1 cellular context compared by ENCODE assay signal in the genomic region with DNA sequence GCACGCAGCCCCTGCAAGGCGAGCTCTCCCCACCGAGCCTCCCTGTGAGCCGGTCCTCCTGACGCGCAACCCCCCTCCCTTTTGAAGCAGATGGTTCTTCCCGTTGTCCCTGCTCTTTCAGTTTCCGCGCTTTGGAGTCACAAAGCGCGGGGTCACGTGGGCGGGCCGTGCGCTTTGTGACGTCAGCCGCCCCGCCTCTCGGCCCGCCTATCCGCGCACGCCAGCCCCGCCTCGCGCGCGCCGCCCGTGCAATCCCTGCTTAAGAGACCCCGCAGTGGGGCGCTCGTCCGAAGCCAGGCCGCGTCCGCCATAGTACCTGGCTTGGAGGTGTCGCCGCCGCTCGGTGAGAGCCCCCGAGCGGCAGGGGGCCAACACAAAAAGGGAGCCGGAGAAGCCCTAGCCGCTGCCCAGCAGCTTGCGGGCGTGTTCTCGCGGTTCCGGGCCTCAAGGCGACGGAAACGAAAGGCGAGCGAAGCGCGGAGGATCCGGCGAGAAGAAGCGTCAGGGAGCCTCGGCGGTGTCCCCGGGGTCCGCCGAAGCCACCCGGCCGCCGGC.
A peak's percentile ranks its signal among the peaks of the same experiment; 100 is the strongest.
TF ChIP-seq lines count a peak whose summit lies in the region.

A gene with protein sequence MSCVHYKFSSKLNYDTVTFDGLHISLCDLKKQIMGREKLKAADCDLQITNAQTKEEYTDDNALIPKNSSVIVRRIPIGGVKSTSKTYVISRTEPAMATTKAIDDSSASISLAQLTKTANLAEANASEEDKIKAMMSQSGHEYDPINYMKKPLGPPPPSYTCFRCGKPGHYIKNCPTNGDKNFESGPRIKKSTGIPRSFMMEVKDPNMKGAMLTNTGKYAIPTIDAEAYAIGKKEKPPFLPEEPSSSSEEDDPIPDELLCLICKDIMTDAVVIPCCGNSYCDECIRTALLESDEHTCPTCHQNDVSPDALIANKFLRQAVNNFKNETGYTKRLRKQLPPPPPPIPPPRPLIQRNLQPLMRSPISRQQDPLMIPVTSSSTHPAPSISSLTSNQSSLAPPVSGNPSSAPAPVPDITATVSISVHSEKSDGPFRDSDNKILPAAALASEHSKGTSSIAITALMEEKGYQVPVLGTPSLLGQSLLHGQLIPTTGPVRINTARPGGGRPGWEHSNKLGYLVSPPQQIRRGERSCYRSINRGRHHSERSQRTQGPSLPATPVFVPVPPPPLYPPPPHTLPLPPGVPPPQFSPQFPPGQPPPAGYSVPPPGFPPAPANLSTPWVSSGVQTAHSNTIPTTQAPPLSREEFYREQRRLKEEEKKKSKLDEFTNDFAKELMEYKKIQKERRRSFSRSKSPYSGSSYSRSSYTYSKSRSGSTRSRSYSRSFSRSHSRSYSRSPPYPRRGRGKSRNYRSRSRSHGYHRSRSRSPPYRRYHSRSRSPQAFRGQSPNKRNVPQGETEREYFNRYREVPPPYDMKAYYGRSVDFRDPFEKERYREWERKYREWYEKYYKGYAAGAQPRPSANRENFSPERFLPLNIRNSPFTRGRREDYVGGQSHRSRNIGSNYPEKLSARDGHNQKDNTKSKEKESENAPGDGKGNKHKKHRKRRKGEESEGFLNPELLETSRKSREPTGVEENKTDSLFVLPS (N-terminal part only) (plus strand): TSS at position 272 of the 555 bp plus-strand sequence. CDS start 1,061 bp downstream, outside the sequence.

TF ChIP-seq in HepG2, 621 proteins besides CTCF, POLR2A, EP300 and RAD21 (continued from another document and continues in another):
- TF ChIP-seq, protein P1, sequence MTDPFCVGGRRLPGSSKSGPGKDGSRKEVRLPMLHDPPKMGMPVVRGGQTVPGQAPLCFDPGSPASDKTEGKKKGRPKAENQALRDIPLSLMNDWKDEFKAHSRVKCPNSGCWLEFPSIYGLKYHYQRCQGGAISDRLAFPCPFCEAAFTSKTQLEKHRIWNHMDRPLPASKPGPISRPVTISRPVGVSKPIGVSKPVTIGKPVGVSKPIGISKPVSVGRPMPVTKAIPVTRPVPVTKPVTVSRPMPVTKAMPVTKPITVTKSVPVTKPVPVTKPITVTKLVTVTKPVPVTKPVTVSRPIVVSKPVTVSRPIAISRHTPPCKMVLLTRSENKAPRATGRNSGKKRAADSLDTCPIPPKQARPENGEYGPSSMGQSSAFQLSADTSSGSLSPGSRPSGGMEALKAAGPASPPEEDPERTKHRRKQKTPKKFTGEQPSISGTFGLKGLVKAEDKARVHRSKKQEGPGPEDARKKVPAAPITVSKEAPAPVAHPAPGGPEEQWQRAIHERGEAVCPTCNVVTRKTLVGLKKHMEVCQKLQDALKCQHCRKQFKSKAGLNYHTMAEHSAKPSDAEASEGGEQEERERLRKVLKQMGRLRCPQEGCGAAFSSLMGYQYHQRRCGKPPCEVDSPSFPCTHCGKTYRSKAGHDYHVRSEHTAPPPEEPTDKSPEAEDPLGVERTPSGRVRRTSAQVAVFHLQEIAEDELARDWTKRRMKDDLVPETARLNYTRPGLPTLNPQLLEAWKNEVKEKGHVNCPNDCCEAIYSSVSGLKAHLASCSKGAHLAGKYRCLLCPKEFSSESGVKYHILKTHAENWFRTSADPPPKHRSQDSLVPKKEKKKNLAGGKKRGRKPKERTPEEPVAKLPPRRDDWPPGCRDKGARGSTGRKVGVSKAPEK (CRISPR knock-in tag; IDR thresholded peaks at IDR 0.05; ENCODE audit: borderline replicate concordance), result no peak
- peak; percentile 96 for TF ChIP-seq YY1 (IDR thresholded peaks at IDR 0.05; ENCODE audit: insufficient read depth, insufficient replicate concordance, low read depth, low read length)
- peak; percentile 53; the same call in 1 of the 2 replicates for TF ChIP-seq SOX13 (IDR thresholded peaks at IDR 0.05)
- TF ChIP-seq SOX13 (CRISPR knock-in tag; conservative IDR thresholded peaks at IDR 0.05 in 1 of 2, IDR thresholded peaks at IDR 0.05 in 1 of 2), result peak in 1 of 2 experiments; percentile 78; a peak in 1 of 4 replicates
- 0 out of 2 replicates have a peak, but pooled peaks have one; percentile 26 for TF ChIP-seq GTF3A (CRISPR knock-in tag; conservative IDR thresholded peaks at IDR 0.05)
- TF ChIP-seq ZNF543 (CRISPR knock-in tag; IDR thresholded peaks at IDR 0.05), result no peak
- TF ChIP-seq PAX8 (CRISPR knock-in tag; IDR thresholded peaks at IDR 0.05; ENCODE audit: borderline replicate concordance), result no peak; the same call in 1 of the 2 replicates
- TF ChIP-seq ZNF180 (CRISPR knock-in tag; IDR thresholded peaks at IDR 0.05; ENCODE audit: borderline replicate concordance, low read depth), result no peak
- TF ChIP-seq, protein P2, sequence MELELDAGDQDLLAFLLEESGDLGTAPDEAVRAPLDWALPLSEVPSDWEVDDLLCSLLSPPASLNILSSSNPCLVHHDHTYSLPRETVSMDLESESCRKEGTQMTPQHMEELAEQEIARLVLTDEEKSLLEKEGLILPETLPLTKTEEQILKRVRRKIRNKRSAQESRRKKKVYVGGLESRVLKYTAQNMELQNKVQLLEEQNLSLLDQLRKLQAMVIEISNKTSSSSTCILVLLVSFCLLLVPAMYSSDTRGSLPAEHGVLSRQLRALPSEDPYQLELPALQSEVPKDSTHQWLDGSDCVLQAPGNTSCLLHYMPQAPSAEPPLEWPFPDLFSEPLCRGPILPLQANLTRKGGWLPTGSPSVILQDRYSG (CRISPR knock-in tag; IDR thresholded peaks at IDR 0.05), result no peak
- peak; percentile 88 for TF ChIP-seq KMT2B (CRISPR knock-in tag; IDR thresholded peaks at IDR 0.05)
- TF ChIP-seq NFIB (CRISPR knock-in tag; IDR thresholded peaks at IDR 0.05; ENCODE audit: borderline replicate concordance), result no peak
- TF ChIP-seq NFKBIZ (CRISPR knock-in tag; IDR thresholded peaks at IDR 0.05), result peak; percentile 60; the same call in 1 of the 2 replicates
- TF ChIP-seq, protein P3, sequence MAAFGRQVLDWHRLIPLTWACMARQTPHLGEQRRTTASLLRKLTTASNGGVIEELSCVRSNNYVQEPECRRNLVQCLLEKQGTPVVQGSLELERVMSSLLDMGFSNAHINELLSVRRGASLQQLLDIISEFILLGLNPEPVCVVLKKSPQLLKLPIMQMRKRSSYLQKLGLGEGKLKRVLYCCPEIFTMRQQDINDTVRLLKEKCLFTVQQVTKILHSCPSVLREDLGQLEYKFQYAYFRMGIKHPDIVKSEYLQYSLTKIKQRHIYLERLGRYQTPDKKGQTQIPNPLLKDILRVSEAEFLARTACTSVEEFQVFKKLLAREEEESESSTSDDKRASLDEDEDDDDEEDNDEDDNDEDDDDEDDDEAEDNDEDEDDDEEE (CRISPR knock-in tag; IDR thresholded peaks at IDR 0.05), result peak; percentile 93
- TF ChIP-seq ZNF883 (CRISPR knock-in tag; IDR thresholded peaks at IDR 0.05; ENCODE audit: not compliant biosample characterization), result peak; percentile 99
- no peak for TF ChIP-seq CCAR2 (optimal IDR thresholded peaks at IDR 0.05; ENCODE audit: low read depth, low read length)
- TF ChIP-seq, protein P4, sequence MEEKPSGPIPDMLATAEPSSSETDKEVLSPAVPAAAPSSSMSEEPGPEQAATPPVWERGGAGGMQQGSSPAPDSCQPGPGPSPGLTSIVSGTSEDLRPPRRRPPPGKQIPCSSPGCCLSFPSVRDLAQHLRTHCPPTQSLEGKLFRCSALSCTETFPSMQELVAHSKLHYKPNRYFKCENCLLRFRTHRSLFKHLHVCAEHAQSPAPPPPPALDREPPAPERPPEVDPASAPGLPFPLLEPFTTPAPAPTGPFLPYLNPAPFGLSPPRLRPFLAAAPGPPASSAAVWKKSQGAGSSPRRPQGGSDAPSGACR (CRISPR knock-in tag; IDR thresholded peaks at IDR 0.05), result no peak; the same call in none of the 2 replicates
- peak; percentile 92 for TF ChIP-seq ERF (CRISPR knock-in tag; IDR thresholded peaks at IDR 0.05)
- TF ChIP-seq, protein P5, sequence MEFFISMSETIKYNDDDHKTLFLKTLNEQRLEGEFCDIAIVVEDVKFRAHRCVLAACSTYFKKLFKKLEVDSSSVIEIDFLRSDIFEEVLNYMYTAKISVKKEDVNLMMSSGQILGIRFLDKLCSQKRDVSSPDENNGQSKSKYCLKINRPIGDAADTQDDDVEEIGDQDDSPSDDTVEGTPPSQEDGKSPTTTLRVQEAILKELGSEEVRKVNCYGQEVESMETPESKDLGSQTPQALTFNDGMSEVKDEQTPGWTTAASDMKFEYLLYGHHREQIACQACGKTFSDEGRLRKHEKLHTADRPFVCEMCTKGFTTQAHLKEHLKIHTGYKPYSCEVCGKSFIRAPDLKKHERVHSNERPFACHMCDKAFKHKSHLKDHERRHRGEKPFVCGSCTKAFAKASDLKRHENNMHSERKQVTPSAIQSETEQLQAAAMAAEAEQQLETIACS (CRISPR knock-in tag; IDR thresholded peaks at IDR 0.05), result peak; percentile 71
- TF ChIP-seq ZNF460 (CRISPR knock-in tag; IDR thresholded peaks at IDR 0.05; ENCODE audit: borderline replicate concordance), result peak; percentile 67; the same call in 1 of the 2 replicates
- no peak for TF ChIP-seq TEAD2 (CRISPR knock-in tag; IDR thresholded peaks at IDR 0.05)
- TF ChIP-seq ZNF737 (CRISPR knock-in tag; IDR thresholded peaks at IDR 0.05; ENCODE audit: borderline replicate concordance), result no peak
- TF ChIP-seq ZNF572 (CRISPR knock-in tag; IDR thresholded peaks at IDR 0.05), result no peak
- peak; percentile 91 for TF ChIP-seq NR2C2 (CRISPR knock-in tag; IDR thresholded peaks at IDR 0.05; ENCODE audit: borderline replicate concordance)
- no peak for TF ChIP-seq NCOR1 (IDR thresholded peaks at IDR 0.05; ENCODE audit: borderline replicate concordance, low read length)
- peak; percentile 85 for TF ChIP-seq ZNF546 (CRISPR knock-in tag; conservative IDR thresholded peaks at IDR 0.05)
- no peak for TF ChIP-seq ZNF816 (CRISPR knock-in tag; IDR thresholded peaks at IDR 0.05; ENCODE audit: borderline replicate concordance)
- TF ChIP-seq, protein P6, sequence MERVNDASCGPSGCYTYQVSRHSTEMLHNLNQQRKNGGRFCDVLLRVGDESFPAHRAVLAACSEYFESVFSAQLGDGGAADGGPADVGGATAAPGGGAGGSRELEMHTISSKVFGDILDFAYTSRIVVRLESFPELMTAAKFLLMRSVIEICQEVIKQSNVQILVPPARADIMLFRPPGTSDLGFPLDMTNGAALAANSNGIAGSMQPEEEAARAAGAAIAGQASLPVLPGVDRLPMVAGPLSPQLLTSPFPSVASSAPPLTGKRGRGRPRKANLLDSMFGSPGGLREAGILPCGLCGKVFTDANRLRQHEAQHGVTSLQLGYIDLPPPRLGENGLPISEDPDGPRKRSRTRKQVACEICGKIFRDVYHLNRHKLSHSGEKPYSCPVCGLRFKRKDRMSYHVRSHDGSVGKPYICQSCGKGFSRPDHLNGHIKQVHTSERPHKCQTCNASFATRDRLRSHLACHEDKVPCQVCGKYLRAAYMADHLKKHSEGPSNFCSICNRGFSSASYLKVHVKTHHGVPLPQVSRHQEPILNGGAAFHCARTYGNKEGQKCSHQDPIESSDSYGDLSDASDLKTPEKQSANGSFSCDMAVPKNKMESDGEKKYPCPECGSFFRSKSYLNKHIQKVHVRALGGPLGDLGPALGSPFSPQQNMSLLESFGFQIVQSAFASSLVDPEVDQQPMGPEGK (CRISPR knock-in tag; IDR thresholded peaks at IDR 0.05), result peak; percentile 85
- TF ChIP-seq, protein P7, sequence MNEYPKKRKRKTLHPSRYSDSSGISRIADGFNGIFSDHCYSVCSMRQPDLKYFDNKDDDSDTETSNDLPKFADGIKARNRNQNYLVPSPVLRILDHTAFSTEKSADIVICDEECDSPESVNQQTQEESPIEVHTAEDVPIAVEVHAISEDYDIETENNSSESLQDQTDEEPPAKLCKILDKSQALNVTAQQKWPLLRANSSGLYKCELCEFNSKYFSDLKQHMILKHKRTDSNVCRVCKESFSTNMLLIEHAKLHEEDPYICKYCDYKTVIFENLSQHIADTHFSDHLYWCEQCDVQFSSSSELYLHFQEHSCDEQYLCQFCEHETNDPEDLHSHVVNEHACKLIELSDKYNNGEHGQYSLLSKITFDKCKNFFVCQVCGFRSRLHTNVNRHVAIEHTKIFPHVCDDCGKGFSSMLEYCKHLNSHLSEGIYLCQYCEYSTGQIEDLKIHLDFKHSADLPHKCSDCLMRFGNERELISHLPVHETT (CRISPR knock-in tag; conservative IDR thresholded peaks at IDR 0.05), result peak; percentile 92
- TF ChIP-seq RFX1 (IDR thresholded peaks at IDR 0.05), result 0 out of 2 replicates have a peak, but pooled peaks have one; percentile 22
- no peak for TF ChIP-seq ZNF672 (CRISPR knock-in tag; IDR thresholded peaks at IDR 0.05)
- no peak; the same call in 1 of the 2 replicates for TF ChIP-seq ZNF773 (CRISPR knock-in tag; IDR thresholded peaks at IDR 0.05; ENCODE audit: borderline replicate concordance)
- TF ChIP-seq ZNF292 (CRISPR knock-in tag; IDR thresholded peaks at IDR 0.05; ENCODE audit: borderline replicate concordance, low read depth), result no peak
- no peak for TF ChIP-seq CENPX (CRISPR knock-in tag; IDR thresholded peaks at IDR 0.05)
- TF ChIP-seq ZMYM2 (CRISPR knock-in tag; IDR thresholded peaks at IDR 0.05), result 0 out of 2 replicates have a peak, but pooled peaks have one; percentile 42
- TF ChIP-seq HOXA5 (CRISPR knock-in tag; IDR thresholded peaks at IDR 0.05), result peak; percentile 90
- peak; percentile 20; the same call in 1 of the 2 replicates for TF ChIP-seq HOXA9 (CRISPR knock-in tag; IDR thresholded peaks at IDR 0.05; ENCODE audit: borderline replicate concordance)
- no peak for TF ChIP-seq HNF4G (IDR thresholded peaks at IDR 0.05; ENCODE audit: borderline replicate concordance, low read depth, low read length)
- TF ChIP-seq HNF4G (CRISPR knock-in tag; IDR thresholded peaks at IDR 0.05; ENCODE audit: borderline replicate concordance, low read depth), result no peak; the same call in 1 of the 2 replicates
- TF ChIP-seq, protein P8, sequence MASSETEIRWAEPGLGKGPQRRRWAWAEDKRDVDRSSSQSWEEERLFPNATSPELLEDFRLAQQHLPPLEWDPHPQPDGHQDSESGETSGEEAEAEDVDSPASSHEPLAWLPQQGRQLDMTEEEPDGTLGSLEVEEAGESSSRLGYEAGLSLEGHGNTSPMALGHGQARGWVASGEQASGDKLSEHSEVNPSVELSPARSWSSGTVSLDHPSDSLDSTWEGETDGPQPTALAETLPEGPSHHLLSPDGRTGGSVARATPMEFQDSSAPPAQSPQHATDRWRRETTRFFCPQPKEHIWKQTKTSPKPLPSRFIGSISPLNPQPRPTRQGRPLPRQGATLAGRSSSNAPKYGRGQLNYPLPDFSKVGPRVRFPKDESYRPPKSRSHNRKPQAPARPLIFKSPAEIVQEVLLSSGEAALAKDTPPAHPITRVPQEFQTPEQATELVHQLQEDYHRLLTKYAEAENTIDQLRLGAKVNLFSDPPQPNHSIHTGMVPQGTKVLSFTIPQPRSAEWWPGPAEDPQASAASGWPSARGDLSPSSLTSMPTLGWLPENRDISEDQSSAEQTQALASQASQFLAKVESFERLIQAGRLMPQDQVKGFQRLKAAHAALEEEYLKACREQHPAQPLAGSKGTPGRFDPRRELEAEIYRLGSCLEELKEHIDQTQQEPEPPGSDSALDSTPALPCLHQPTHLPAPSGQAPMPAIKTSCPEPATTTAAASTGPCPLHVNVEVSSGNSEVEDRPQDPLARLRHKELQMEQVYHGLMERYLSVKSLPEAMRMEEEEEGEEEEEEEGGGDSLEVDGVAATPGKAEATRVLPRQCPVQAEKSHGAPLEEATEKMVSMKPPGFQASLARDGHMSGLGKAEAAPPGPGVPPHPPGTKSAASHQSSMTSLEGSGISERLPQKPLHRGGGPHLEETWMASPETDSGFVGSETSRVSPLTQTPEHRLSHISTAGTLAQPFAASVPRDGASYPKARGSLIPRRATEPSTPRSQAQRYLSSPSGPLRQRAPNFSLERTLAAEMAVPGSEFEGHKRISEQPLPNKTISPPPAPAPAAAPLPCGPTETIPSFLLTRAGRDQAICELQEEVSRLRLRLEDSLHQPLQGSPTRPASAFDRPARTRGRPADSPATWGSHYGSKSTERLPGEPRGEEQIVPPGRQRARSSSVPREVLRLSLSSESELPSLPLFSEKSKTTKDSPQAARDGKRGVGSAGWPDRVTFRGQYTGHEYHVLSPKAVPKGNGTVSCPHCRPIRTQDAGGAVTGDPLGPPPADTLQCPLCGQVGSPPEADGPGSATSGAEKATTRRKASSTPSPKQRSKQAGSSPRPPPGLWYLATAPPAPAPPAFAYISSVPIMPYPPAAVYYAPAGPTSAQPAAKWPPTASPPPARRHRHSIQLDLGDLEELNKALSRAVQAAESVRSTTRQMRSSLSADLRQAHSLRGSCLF (CRISPR knock-in tag; IDR thresholded peaks at IDR 0.05; ENCODE audit: borderline replicate concordance), result no peak
- TF ChIP-seq ZNF790 (CRISPR knock-in tag; IDR thresholded peaks at IDR 0.05; ENCODE audit: borderline replicate concordance), result peak; percentile 97; the same call in 1 of the 2 replicates
